In the genomic region with DNA sequence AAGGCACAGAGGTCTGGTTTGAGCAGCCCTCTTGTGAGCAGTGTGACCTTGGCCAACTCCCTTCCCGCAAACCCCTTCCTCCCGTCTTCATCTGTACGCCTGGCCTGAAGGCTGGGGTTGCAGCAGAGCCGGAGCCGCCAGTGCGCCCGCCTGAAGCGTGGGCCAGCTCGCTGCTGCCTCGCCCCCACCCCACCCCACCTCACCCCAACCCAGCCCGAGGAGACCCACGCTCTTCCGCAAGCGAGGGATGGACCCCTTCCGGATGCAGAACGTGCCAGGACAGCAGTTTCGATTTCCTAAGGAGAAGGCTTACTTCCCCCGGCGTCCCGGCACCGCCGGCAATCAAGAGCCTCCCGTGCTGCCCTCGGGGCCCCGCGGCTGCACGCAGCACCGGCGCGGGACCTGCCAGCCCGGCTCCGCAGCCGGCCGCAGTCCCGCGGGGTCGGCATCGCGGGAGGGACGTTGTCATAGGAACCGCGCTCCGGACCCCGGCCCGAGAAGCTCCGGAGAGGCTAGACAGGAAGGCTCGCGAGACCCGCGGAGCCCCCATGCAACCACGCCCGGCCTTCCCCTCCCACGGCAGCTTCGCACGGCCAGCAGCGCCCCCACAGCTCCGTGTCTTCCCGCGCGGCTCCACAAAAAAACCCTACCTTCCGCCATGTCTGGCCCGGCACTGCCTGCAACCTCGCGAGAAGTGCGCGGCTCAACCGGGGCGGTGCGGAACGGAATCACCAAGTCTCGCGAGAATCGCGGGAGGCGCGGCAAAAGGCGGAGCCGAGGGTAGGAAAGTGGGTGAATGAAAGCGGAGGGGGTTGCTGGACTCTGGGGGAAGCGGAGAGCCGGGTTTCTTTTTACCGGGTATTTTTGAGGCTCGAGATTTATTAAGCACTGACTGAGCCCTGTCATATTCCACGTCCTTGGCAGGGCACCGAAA, we compare ENCODE assay signal across 1 cellular context.
TF ChIP-seq lines count a peak whose summit lies in the region.

A gene with protein sequence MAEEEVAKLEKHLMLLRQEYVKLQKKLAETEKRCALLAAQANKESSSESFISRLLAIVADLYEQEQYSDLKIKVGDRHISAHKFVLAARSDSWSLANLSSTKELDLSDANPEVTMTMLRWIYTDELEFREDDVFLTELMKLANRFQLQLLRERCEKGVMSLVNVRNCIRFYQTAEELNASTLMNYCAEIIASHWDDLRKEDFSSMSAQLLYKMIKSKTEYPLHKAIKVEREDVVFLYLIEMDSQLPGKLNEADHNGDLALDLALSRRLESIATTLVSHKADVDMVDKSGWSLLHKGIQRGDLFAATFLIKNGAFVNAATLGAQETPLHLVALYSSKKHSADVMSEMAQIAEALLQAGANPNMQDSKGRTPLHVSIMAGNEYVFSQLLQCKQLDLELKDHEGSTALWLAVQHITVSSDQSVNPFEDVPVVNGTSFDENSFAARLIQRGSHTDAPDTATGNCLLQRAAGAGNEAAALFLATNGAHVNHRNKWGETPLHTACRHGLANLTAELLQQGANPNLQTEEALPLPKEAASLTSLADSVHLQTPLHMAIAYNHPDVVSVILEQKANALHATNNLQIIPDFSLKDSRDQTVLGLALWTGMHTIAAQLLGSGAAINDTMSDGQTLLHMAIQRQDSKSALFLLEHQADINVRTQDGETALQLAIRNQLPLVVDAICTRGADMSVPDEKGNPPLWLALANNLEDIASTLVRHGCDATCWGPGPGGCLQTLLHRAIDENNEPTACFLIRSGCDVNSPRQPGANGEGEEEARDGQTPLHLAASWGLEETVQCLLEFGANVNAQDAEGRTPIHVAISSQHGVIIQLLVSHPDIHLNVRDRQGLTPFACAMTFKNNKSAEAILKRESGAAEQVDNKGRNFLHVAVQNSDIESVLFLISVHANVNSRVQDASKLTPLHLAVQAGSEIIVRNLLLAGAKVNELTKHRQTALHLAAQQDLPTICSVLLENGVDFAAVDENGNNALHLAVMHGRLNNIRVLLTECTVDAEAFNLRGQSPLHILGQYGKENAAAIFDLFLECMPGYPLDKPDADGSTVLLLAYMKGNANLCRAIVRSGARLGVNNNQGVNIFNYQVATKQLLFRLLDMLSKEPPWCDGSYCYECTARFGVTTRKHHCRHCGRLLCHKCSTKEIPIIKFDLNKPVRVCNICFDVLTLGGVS (minus strand): TSS at position 698 of the 934 bp plus-strand sequence. CDS start 38 bp downstream, at position 660.

TF ChIP-seq in HEK293, 187 proteins besides CTCF, POLR2A, EP300 and RAD21 (continues in another document):
- TF ChIP-seq, protein P1, sequence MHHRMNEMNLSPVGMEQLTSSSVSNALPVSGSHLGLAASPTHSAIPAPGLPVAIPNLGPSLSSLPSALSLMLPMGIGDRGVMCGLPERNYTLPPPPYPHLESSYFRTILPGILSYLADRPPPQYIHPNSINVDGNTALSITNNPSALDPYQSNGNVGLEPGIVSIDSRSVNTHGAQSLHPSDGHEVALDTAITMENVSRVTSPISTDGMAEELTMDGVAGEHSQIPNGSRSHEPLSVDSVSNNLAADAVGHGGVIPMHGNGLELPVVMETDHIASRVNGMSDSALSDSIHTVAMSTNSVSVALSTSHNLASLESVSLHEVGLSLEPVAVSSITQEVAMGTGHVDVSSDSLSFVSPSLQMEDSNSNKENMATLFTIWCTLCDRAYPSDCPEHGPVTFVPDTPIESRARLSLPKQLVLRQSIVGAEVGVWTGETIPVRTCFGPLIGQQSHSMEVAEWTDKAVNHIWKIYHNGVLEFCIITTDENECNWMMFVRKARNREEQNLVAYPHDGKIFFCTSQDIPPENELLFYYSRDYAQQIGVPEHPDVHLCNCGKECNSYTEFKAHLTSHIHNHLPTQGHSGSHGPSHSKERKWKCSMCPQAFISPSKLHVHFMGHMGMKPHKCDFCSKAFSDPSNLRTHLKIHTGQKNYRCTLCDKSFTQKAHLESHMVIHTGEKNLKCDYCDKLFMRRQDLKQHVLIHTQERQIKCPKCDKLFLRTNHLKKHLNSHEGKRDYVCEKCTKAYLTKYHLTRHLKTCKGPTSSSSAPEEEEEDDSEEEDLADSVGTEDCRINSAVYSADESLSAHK (tag by site-specific recombination; IDR thresholded peaks at IDR 0.05): no peak
- TF ChIP-seq KLF16 (tag by site-specific recombination; IDR thresholded peaks at IDR 0.05) (peak; percentile 99), ZNF292 (tag by site-specific recombination; IDR thresholded peaks at IDR 0.05; ENCODE audit: borderline replicate concordance, low read depth) (no peak), ZBTB8A (tag by site-specific recombination; IDR thresholded peaks at IDR 0.05) (no peak), ZNF335 (tag by site-specific recombination; conservative IDR thresholded peaks at IDR 0.05) (peak; percentile 77), ZNF394 (tag by site-specific recombination; IDR thresholded peaks at IDR 0.05; ENCODE audit: borderline replicate concordance) (peak; percentile 69; the same call in 1 of the 2 replicates), ZNF561 (tag by site-specific recombination; IDR thresholded peaks at IDR 0.05; ENCODE audit: borderline replicate concordance) (peak; percentile 49; the same call in 1 of the 2 replicates), ZNF785 (tag by site-specific recombination; IDR thresholded peaks at IDR 0.05) (no peak), YY1 (tag by site-specific recombination; IDR thresholded peaks at IDR 0.05) (peak; percentile 93), ZNF37A (tag by site-specific recombination; IDR thresholded peaks at IDR 0.05) (no peak), ZNF670 (tag by site-specific recombination; IDR thresholded peaks at IDR 0.05; ENCODE audit: low read depth) (no peak), ZNF391 (tag by site-specific recombination; IDR thresholded peaks at IDR 0.05; ENCODE audit: borderline replicate concordance, low read depth) (no peak; the same call in 1 of the 2 replicates), EGR2 (tag by site-specific recombination; IDR thresholded peaks at IDR 0.05; ENCODE audit: low read depth) (peak; percentile 85), BCL11A (tag by site-specific recombination; IDR thresholded peaks at IDR 0.05; ENCODE audit: low read depth) (no peak), ZNF521 (tag by site-specific recombination; IDR thresholded peaks at IDR 0.05) (no peak), KLF10 (tag by site-specific recombination; IDR thresholded peaks at IDR 0.05) (peak; percentile 80), ZNF621 (tag by site-specific recombination; IDR thresholded peaks at IDR 0.05) (no peak), ZXDB (tag by site-specific recombination; IDR thresholded peaks at IDR 0.05) (peak; percentile 56; the same call in 1 of the 2 replicates), ZNF274 (IDR thresholded peaks at IDR 0.05; ENCODE audit: low read length) (no peak), ZNF274 (tag by site-specific recombination; IDR thresholded peaks at IDR 0.05; ENCODE audit: borderline replicate concordance) (no peak), ZNF548 (tag by site-specific recombination; IDR thresholded peaks at IDR 0.05) (no peak), ZNF571 (tag by site-specific recombination; IDR thresholded peaks at IDR 0.05) (no peak), ZNF202 (tag by site-specific recombination; IDR thresholded peaks at IDR 0.05; ENCODE audit: borderline replicate concordance) (no peak), KLF7 (tag by site-specific recombination; IDR thresholded peaks at IDR 0.05; ENCODE audit: borderline replicate concordance) (peak; percentile 79), ZNF426 (tag by site-specific recombination; IDR thresholded peaks at IDR 0.05) (no peak), ZNF214 (tag by site-specific recombination; IDR thresholded peaks at IDR 0.05; ENCODE audit: borderline replicate concordance) (no peak), ZNF132 (tag by site-specific recombination; IDR thresholded peaks at IDR 0.05; ENCODE audit: borderline replicate concordance) (no peak), ZNF544 (tag by site-specific recombination; IDR thresholded peaks at IDR 0.05) (no peak), ZNF404 (tag by site-specific recombination; IDR thresholded peaks at IDR 0.05) (no peak), ZNF350 (tag by site-specific recombination; IDR thresholded peaks at IDR 0.05) (no peak), GFI1B (tag by site-specific recombination; IDR thresholded peaks at IDR 0.05) (no peak), ZNF174 (tag by site-specific recombination; IDR thresholded peaks at IDR 0.05) (no peak), ZBTB1 (tag by site-specific recombination; IDR thresholded peaks at IDR 0.05) (no peak), ZBTB17 (tag by site-specific recombination; IDR thresholded peaks at IDR 0.05) (no peak)
- TF ChIP-seq, protein P2, sequence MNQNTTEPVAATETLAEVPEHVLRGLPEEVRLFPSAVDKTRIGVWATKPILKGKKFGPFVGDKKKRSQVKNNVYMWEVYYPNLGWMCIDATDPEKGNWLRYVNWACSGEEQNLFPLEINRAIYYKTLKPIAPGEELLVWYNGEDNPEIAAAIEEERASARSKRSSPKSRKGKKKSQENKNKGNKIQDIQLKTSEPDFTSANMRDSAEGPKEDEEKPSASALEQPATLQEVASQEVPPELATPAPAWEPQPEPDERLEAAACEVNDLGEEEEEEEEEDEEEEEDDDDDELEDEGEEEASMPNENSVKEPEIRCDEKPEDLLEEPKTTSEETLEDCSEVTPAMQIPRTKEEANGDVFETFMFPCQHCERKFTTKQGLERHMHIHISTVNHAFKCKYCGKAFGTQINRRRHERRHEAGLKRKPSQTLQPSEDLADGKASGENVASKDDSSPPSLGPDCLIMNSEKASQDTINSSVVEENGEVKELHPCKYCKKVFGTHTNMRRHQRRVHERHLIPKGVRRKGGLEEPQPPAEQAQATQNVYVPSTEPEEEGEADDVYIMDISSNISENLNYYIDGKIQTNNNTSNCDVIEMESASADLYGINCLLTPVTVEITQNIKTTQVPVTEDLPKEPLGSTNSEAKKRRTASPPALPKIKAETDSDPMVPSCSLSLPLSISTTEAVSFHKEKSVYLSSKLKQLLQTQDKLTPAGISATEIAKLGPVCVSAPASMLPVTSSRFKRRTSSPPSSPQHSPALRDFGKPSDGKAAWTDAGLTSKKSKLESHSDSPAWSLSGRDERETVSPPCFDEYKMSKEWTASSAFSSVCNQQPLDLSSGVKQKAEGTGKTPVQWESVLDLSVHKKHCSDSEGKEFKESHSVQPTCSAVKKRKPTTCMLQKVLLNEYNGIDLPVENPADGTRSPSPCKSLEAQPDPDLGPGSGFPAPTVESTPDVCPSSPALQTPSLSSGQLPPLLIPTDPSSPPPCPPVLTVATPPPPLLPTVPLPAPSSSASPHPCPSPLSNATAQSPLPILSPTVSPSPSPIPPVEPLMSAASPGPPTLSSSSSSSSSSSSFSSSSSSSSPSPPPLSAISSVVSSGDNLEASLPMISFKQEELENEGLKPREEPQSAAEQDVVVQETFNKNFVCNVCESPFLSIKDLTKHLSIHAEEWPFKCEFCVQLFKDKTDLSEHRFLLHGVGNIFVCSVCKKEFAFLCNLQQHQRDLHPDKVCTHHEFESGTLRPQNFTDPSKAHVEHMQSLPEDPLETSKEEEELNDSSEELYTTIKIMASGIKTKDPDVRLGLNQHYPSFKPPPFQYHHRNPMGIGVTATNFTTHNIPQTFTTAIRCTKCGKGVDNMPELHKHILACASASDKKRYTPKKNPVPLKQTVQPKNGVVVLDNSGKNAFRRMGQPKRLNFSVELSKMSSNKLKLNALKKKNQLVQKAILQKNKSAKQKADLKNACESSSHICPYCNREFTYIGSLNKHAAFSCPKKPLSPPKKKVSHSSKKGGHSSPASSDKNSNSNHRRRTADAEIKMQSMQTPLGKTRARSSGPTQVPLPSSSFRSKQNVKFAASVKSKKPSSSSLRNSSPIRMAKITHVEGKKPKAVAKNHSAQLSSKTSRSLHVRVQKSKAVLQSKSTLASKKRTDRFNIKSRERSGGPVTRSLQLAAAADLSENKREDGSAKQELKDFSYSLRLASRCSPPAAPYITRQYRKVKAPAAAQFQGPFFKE (tag by site-specific recombination; IDR thresholded peaks at IDR 0.05; ENCODE audit: borderline replicate concordance): no peak
- TF ChIP-seq, protein P3, sequence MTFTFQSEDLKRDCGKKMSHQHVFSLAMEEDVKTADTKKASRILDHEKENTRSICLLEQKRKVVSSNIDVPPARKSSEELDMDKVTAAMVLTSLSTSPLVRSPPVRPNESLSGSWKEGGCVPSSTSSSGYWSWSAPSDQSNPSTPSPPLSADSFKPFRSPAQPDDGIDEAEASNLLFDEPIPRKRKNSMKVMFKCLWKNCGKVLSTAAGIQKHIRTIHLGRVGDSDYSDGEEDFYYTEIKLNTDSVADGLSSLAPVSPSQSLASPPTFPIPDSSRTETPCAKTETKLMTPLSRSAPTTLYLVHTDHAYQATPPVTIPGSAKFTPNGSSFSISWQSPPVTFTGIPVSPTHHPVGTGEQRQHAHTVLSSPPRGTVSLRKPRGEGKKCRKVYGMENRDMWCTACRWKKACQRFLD (tag by site-specific recombination; IDR thresholded peaks at IDR 0.05): no peak
- TF ChIP-seq, protein P4, sequence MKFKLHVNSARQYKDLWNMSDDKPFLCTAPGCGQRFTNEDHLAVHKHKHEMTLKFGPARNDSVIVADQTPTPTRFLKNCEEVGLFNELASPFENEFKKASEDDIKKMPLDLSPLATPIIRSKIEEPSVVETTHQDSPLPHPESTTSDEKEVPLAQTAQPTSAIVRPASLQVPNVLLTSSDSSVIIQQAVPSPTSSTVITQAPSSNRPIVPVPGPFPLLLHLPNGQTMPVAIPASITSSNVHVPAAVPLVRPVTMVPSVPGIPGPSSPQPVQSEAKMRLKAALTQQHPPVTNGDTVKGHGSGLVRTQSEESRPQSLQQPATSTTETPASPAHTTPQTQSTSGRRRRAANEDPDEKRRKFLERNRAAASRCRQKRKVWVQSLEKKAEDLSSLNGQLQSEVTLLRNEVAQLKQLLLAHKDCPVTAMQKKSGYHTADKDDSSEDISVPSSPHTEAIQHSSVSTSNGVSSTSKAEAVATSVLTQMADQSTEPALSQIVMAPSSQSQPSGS (tag by site-specific recombination; IDR thresholded peaks at IDR 0.05; ENCODE audit: low read depth): no peak
- TF ChIP-seq, protein P5, sequence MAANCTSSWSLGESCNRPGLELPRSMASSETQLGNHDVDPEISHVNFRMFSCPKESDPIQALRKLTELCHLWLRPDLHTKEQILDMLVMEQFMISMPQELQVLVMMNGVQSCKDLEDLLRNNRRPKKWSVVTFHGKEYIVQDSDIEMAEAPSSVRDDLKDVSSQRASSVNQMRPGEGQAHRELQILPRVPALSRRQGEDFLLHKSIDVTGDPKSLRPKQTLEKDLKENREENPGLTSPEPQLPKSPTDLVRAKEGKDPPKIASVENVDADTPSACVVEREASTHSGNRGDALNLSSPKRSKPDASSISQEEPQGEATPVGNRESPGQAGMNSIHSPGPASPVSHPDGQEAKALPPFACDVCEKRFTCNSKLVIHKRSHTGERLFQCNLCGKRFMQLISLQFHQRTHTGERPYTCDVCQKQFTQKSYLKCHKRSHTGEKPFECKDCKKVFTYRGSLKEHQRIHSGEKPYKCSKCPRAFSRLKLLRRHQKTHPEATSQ (tag by site-specific recombination; IDR thresholded peaks at IDR 0.05): 0 out of 2 replicates have a peak, but pooled peaks have one; percentile 39
- TF ChIP-seq, protein P6, sequence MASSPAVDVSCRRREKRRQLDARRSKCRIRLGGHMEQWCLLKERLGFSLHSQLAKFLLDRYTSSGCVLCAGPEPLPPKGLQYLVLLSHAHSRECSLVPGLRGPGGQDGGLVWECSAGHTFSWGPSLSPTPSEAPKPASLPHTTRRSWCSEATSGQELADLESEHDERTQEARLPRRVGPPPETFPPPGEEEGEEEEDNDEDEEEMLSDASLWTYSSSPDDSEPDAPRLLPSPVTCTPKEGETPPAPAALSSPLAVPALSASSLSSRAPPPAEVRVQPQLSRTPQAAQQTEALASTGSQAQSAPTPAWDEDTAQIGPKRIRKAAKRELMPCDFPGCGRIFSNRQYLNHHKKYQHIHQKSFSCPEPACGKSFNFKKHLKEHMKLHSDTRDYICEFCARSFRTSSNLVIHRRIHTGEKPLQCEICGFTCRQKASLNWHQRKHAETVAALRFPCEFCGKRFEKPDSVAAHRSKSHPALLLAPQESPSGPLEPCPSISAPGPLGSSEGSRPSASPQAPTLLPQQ (tag by site-specific recombination; IDR thresholded peaks at IDR 0.05): peak; percentile 53
